12 cellular contexts compared by ENCODE assay signal in genomic region chr1:1121611-1122077, GRCh38. TPM values are rescaled to one million over a fixed set of nuclear protein-coding genes. Genes with fewer than 3 reads are reported as not detected.
DNase-seq lines count a peak whose midpoint lies in the region; ATAC-seq and TF ChIP-seq lines count a peak whose summit lies in the region.
"Had no signal": no experiment of that assay in that cellular context is flagged by ENCODE, and none has a peak within 500 bp of the region (broad histone marks: within the 10 kb centered on the region; RNA-seq: fewer than 3 reads in every experiment).

No MANE protein-coding gene starts in this region.

- H3K4me1 ChIP-seq in PC-9 (replicated peaks; ENCODE audit: insufficient read depth) (peaks cover 22% of the 10 kb centered on the region), sigmoid colon (peaks cover 0 to 16% (median 12%) of the 10 kb centered on the region in 4 donors)

- DNase-seq in NCI-H2171 treated with DMSO at 0.1 percent for 48 hours (lab: John Stamatoyannopoulos, UW): peak; percentile 47
- no peak for DNase-seq in NCI-H2171 (lab: John Stamatoyannopoulos, UW)
- no peak for DNase-seq in PC-9
- DNase-seq in left cardiac atrium: no peak
- peak; percentile 58 for DNase-seq in sigmoid colon
- DNase-seq in activated CD8-positive, alpha-beta memory T cell treated with anti-CD3 and anti-CD28 coated beads, Interleukin-2, amount 50 U/mL, for 4 hours: no peak
- no peak for DNase-seq in kidney tubule cell (ENCODE audit: low spot score)
- DNase-seq in stimulated activated naive CD4-positive, alpha-beta T cell treated with Interleukin-2 at 50 U/mL for 16 hours (lab: John Stamatoyannopoulos, UW): no peak

- no peak for TF ChIP-seq CTCF in PC-9 (conservative IDR thresholded peaks at IDR 0.05)
- TF ChIP-seq CTCF in sigmoid colon (IDR thresholded peaks at IDR 0.05): no peak

- H3F3A ChIP-seq in PC-9 (ENCODE audit: insufficient read depth, low read depth): peaks cover 28% of the 10 kb centered on the region; the same call in 1 of the 2 replicates

- ATAC-seq in left cardiac atrium: peak; percentile 13 to 16

- TF ChIP-seq EP300 in sigmoid colon (IDR thresholded peaks at IDR 0.05): no peak

- H3K36me3 ChIP-seq in PC-9 (ENCODE audit: low read depth): no peaks in the 10 kb centered on the region
- no peaks in the 10 kb centered on the region for H3K36me3 ChIP-seq in sigmoid colon

- no TSS peak for BruUV-seq in PC-9 (replicated peaks; lab: Mats Ljungman, UMichigan)

- H2AFZ ChIP-seq in PC-9: no peak overlapping the region

- no peaks in the 10 kb centered on the region for H3K27me3 ChIP-seq in PC-9 (ENCODE audit: insufficient read depth, low read depth)
- peaks cover 0 to 40% (median 0%) of the 10 kb centered on the region in 3 donors for H3K27me3 ChIP-seq in sigmoid colon

- H3K9me3 ChIP-seq in PC-9 (ENCODE audit: insufficient read depth, low read depth): no peaks in the 10 kb centered on the region
- no peaks in the 10 kb centered on the region for H3K9me3 ChIP-seq in sigmoid colon

- CTCF ChIA-PET in PC-9 (lab: Charles Lee): interaction anchor here (0.6 to 1.0 kb wide), 2 partner anchors 120 to 170 kb away, joined by 4 read pairs; no protein-coding TSS in a partner anchor

- H3K27ac ChIP-seq in PC-9 (no peak overlapping the region), sigmoid colon (no peak overlapping the region)

- H3K4me3 ChIP-seq in PC-9 (peak overlapping the region; percentile 29; the same call in 1 of the 2 replicates), sigmoid colon (peak overlapping the region in 2 of 4 donors; percentile 33 to 35)

- 8 to 49% methylated on average over 15 of the region's 15 CpGs for WGBS in sigmoid colon, 2 donors

- no peak for TF ChIP-seq POLR2A in sigmoid colon (IDR thresholded peaks at IDR 0.05)

- no peaks in the 10 kb centered on the region for H4K20me1 ChIP-seq in PC-9 (ENCODE audit: insufficient read depth)

- H3K9me2 ChIP-seq in PC-9 (ENCODE audit: insufficient read depth): no peaks in the 10 kb centered on the region

- H3K79me2 ChIP-seq in PC-9 (ENCODE audit: low read depth): no peaks in the 10 kb centered on the region

- H3K4me2 ChIP-seq in PC-9: peak overlapping the region; percentile 73

- POLR2A ChIA-PET in PC-9 (lab: Charles Lee; ENCODE audit: unreplicated experiment): no interaction called here

- intact Hi-C loops in PC-9 (cut with micrococcal nuclease; ENCODE audit: unreplicated experiment): loop anchor here (1.0 to 2.0 kb wide), 3 partner anchors 109 to 169 kb away; no protein-coding TSS in a partner anchor
- intact Hi-C loops in left cardiac atrium (cut with DNase I): loop anchor here in 1 of 2 donors (2.0 kb wide), 2 partner anchors 131 to 169 kb away; no protein-coding TSS in a partner anchor
- intact Hi-C loops in sigmoid colon (cut with DNase I): loop anchor here (1.0 to 5.0 kb wide), 3 partner anchors 33 to 169 kb away; partner anchors contain the start of gene UBE2J2

RNA-seq across cellular contexts. Expression of gene C1orf159, which starts 5.8 kb away (rescaled TPM):
- total RNA-seq in PC-9 (2021): 26.6 and 31.1 TPM in 2 replicates
- total RNA-seq in left cardiac atrium: 1 to 10 TPM; 5.3 to 6.1 TPM
- 10 to 100 TPM in 2 of 4 donors, 1 to 10 TPM in 2; 7.9 to 13.8 (median 10.4) TPM for total RNA-seq in sigmoid colon
- 10 to 100 TPM in 1 of 3 donors, 1 to 10 TPM in 2; 6.6 to 25.3 (median 6.9) TPM for polyA plus RNA-seq in sigmoid colon

RNA-seq across cellular contexts. Expression of gene RNF223, which starts 47.5 kb away (rescaled TPM):
- total RNA-seq in PC-9 (2021) (3.2 and 3.6 TPM in 2 replicates), left cardiac atrium (not detected), sigmoid colon (not detected)
- 1 to 10 TPM in 2 of 3 donors, under 1 TPM in 1; 0.60 to 3.7 (median 1.9) TPM for polyA plus RNA-seq in sigmoid colon
- total RNA-seq: OCI-LY7, temporal lobe had no signal

RNA-seq across cellular contexts. Expression of gene TTLL10, which starts 52.0 kb away (rescaled TPM):
- total RNA-seq in PC-9 (2021) (4.0 and 5.8 TPM in 2 replicates), left cardiac atrium (not detected), sigmoid colon (not detected)
- under 1 TPM; 0.46 to 0.70 (median 0.60) TPM for polyA plus RNA-seq in sigmoid colon
- total RNA-seq: dermis microvascular lymphatic vessel endothelial cell, myocyte, OCI-LY7, temporal lobe had no signal

Comparison
In these comparisons a context has a peak if more than half of its experiments do, and no peak if none do; other contexts are left out.
1. DNase-seq: peak in NCI-H2171 treated with DMSO at 0.1 percent for 48 hours (single experiment) and sigmoid colon (single experiment); none in NCI-H2171 (single experiment), PC-9 (0 of 2), left cardiac atrium (single experiment), activated CD8-positive, alpha-beta memory T cell treated with anti-CD3 and anti-CD28 coated beads, Interleukin-2, amount 50 U/mL, for 4 hours (single experiment), kidney tubule cell (single experiment) and stimulated activated naive CD4-positive, alpha-beta T cell treated with Interleukin-2 at 50 U/mL for 16 hours (single experiment).